In genomic region chr22:24951942-24952836, GRCh38 we compare ENCODE assay signal across 8 cellular contexts. TPM values are rescaled to one million over a fixed set of nuclear protein-coding genes. Genes with fewer than 3 reads are reported as not detected.
DNase-seq lines count a peak whose midpoint lies in the region; ATAC-seq lines count a peak whose summit lies in the region.

Gene KIAA1671 (plus strand): TSS chr22:24952716. CDS start chr22:25028000, 75,284 bp downstream.

- peak within 1 kb of the TSS; percentile 76 for H3K27ac ChIP-seq in HUES64 (ENCODE audit: low read depth, low read length)

- peaks cover 0 to 5% (median 2%) of the 10 kb centered on the region in 7 donors for H3K9me3 Mint-ChIP-seq in naive B cell

- no peaks in the 10 kb centered on the region for H3K9me3 ChIP-seq in HUES64 (ENCODE audit: insufficient read depth, low read depth, low read length)

- peak within 1 kb of the TSS; percentile 97 for H3K9ac ChIP-seq in HUES64 (ENCODE audit: low read depth, low read length)

- peak; percentile 91 for ATAC-seq in naive B cell (ENCODE audit: low read depth in 2 of 2)

- peak; percentile 37 for DNase-seq in NK-92 treated with Interleukin-12 subunit alpha and Interleukin-12 subunit beta, amount 100 ng/mL, for 24 hours (lab: John Stamatoyannopoulos, UW)
- DNase-seq in NK-92 (lab: John Stamatoyannopoulos, UW; ENCODE audit: unreplicated experiment): no peak
- peak; percentile 67 for DNase-seq in RPMI7951 (ENCODE audit: low read depth)
- DNase-seq in activated T-helper 1 cell treated with anti-CD3 and anti-CD28 coated beads, Interleukin-2, amount 50 U/mL, for 16 hours (ENCODE audit: low read depth in 1 of 2, low spot score in 1 of 2): peak; percentile 69 to 79
- DNase-seq in fibroblast of gingiva (ENCODE audit: low read depth): peak; percentile 54
- peak; percentile 68 for DNase-seq in naive B cell
- peak; percentile 65 to 72 for DNase-seq in stimulated activated CD8-positive, alpha-beta memory T cell treated with anti-CD3 and anti-CD28 coated beads, Interleukin-7, amount 100 ng/mL, for 48 hours (ENCODE audit: extremely low read depth in 1 of 2, low read depth in 1 of 2)

- H3K4me3 ChIP-seq in HUES64 (ENCODE audit: low read length): peak within 1 kb of the TSS; percentile 96

- WGBS in HUES64: 2% methylated on average over 71 of the region's 71 CpGs

- H3K4me1 Mint-ChIP-seq in naive B cell: peaks cover 8 to 22% (median 22%) of the 10 kb centered on the region in 3 donors

- H3K36me3 ChIP-seq in HUES64 (ENCODE audit: insufficient read depth, low read length): no peaks in the 10 kb centered on the region

- H3K36me3 Mint-ChIP-seq in naive B cell: peaks cover 5 to 7% of the 10 kb centered on the region in 2 donors

- peaks cover 17% of the 10 kb centered on the region for H3K4me1 ChIP-seq in HUES64 (ENCODE audit: insufficient read depth, low read length)

- H3K4me3 Mint-ChIP-seq in naive B cell: peak within 1 kb of the TSS; percentile 42 to 86 (median 81)

- H3K27ac Mint-ChIP-seq in naive B cell: peak within 1 kb of the TSS in 1 of 6 donors; percentile 26

- H3K27me3 ChIP-seq in HUES64 (ENCODE audit: insufficient read depth, low read length): no peaks in the 10 kb centered on the region

- peaks cover 57 to 94% (median 88%) of the 10 kb centered on the region in 3 donors for H3K27me3 Mint-ChIP-seq in naive B cell

RNA-seq across cellular contexts. Expression of gene KIAA1671, which starts in this region (rescaled TPM):
- polyA plus RNA-seq in HUES64 (2013, experiment 1 of 2): 7.7 TPM
- 8.5 TPM for polyA plus RNA-seq in HUES64 (2013, experiment 2 of 2)
- 7.7 and 8.7 TPM in 2 replicates for total RNA-seq in RPMI7951 (2014; rRNA removed; shearing (Covaris generic))
- not detected for polyA plus RNA-seq in naive B cell (ENCODE audit: low read depth in 6 of 6)

Comparison
In these comparisons a context has a peak if more than half of its experiments do, and no peak if none do; other contexts are left out.
1. Peak in DNase-seq and ATAC-seq in naive B cell; RNA of the gene not detected or under 1 TPM.